In the genomic region with DNA sequence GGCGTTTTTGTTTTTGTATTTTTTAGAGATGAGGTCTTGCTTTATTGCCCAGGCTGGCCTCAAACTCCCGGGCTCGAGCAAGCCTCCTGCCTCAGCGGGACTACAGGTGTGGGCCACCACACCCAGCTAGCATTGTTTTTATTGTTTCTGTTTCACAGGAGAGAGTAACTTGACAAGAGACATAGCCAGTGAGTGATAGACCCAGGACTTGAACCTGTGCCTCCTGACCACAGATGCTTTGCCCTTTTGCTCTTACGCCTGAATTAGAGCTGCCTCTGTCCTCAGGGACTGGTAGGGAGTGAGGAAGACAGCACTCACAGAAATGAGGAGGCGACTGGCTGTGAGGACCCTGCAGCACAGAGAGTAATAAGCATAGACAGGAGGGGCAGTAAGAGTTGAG, we compare ENCODE assay signal across 10 cellular contexts. TPM values are rescaled to one million over a fixed set of nuclear protein-coding genes. Genes with fewer than 3 reads are reported as not detected.
DNase-seq lines count a peak whose midpoint lies in the region; TF ChIP-seq lines count a peak whose summit lies in the region.
"Had no signal": no experiment of that assay in that cellular context is flagged by ENCODE, and none has a peak within 500 bp of the region (broad histone marks: within the 10 kb centered on the region; RNA-seq: fewer than 3 reads in every experiment).

No MANE protein-coding gene starts in this region.

- intact Hi-C loops in breast epithelium (cut with DNase I; ENCODE audit: low total_unique reads) = no loop called here
- intact Hi-C loops in head of caudate nucleus (cut with DNase I) = no loop called here

- H3K18ac ChIP-seq in trophoblast cell (ENCODE audit: low read length) = peak overlapping the region; percentile 60

- peak overlapping the region; percentile 84 for H3K27ac ChIP-seq in CD8-positive, alpha-beta memory T cell (ENCODE audit: low read depth, low read length)
- H3K27ac ChIP-seq in OCI-LY1 (ENCODE audit: low read depth, low read length, poor library complexity, severe bottlenecking) (peak overlapping the region; percentile 95), breast epithelium (peak overlapping the region; percentile 70 to 76), trophoblast cell (ENCODE audit: low read depth, low read length) (no peak overlapping the region)

- no peak for DNase-seq in CD8-positive, alpha-beta memory T cell
- DNase-seq in breast epithelium (ENCODE audit: low spot score in 2 of 2) (no peak), trophoblast cell (no peak), midbrain (lab: John Stamatoyannopoulos, UW) (no peak), NCI-H2196 treated with DMSO at 0.1 percent for 48 hours (lab: John Stamatoyannopoulos, UW; ENCODE audit: unreplicated experiment) (no peak), head of caudate nucleus (no peak)
- DNase-seq in activated CD4-positive, CD25-positive, alpha-beta regulatory T cell (lab: John Stamatoyannopoulos, UW) = no peak
- DNase-seq: NCI-H510A treated with DMSO at 0.1 percent for 48 hours had no signal

- H3K4me2 ChIP-seq in OCI-LY1 (ENCODE audit: low read length) (peak overlapping the region; percentile 77), trophoblast cell (ENCODE audit: low read length) (no peak overlapping the region)

- H3K27me3 Mint-ChIP-seq in CD8-positive, alpha-beta memory T cell = peaks cover 0 to 1% of the 10 kb centered on the region in 2 donors

- POLR2A ChIA-PET in CD8-positive, alpha-beta memory T cell (lab: Charles Lee) = interaction anchor here (0.5 to 12.8 kb wide), 4 partner anchors 12 to 173 kb away, joined by 3 to 274 read pairs (median 56); no protein-coding TSS in a partner anchor

- peak overlapping the region; percentile 69 for H3K9ac ChIP-seq in OCI-LY1 (ENCODE audit: low read length)
- no peak overlapping the region for H3K9ac ChIP-seq in trophoblast cell (ENCODE audit: low read length)

- peaks cover 75 to 83% (median 80%) of the 10 kb centered on the region in 3 donors for H3K4me1 Mint-ChIP-seq in CD8-positive, alpha-beta memory T cell

- H3K9me3 ChIP-seq in CD8-positive, alpha-beta memory T cell (ENCODE audit: low read length) = no peaks in the 10 kb centered on the region
- H3K9me3 ChIP-seq in OCI-LY1 (ENCODE audit: low read length) (no peaks in the 10 kb centered on the region), breast epithelium (no peaks in the 10 kb centered on the region), trophoblast cell (ENCODE audit: insufficient read depth, low read depth, low read length) (peaks cover 2% of the 10 kb centered on the region)
- H3K9me3 ChIP-seq: gastroesophageal sphincter had no signal

- no peak overlapping the region for H3K14ac ChIP-seq in trophoblast cell (ENCODE audit: low read length)

- H3K27ac Mint-ChIP-seq in CD8-positive, alpha-beta memory T cell = peak overlapping the region; percentile 90 to 100 (median 99)

- H3K79me2 ChIP-seq in OCI-LY1 (ENCODE audit: insufficient read depth, low read length) (no peaks in the 10 kb centered on the region), trophoblast cell (ENCODE audit: control insufficient read depth, insufficient read depth, low read length, poor library complexity) (no peaks in the 10 kb centered on the region)

- WGBS in trophoblast cell (ENCODE audit: extremely low coverage, insufficient coverage, insufficient read length) = no CpG with 5 or more reads among the region's 6 CpGs

- H4K8ac ChIP-seq in trophoblast cell (ENCODE audit: low read depth, low read length) = peak overlapping the region; percentile 47

- no peaks in the 10 kb centered on the region for H3K27me3 ChIP-seq in CD8-positive, alpha-beta memory T cell (ENCODE audit: insufficient read depth, low read length, poor library complexity, severe bottlenecking)
- H3K27me3 ChIP-seq in OCI-LY1 (ENCODE audit: insufficient read depth, low read length) (no peaks in the 10 kb centered on the region), breast epithelium (no peaks in the 10 kb centered on the region), trophoblast cell (ENCODE audit: insufficient read depth, low read length) (no peaks in the 10 kb centered on the region)
- H3K27me3 ChIP-seq: gastroesophageal sphincter had no signal

- H4K12ac ChIP-seq in trophoblast cell (ENCODE audit: low read depth, low read length) = no peak overlapping the region

- CTCF ChIA-PET in CD8-positive, alpha-beta memory T cell (lab: Charles Lee) = interaction anchor here (1.3 to 58.3 kb wide), 4 partner anchors 5 to 125 kb away, joined by 3 to 1568 read pairs (median 814); a partner anchor contains a TSS

- H3K4ac ChIP-seq in trophoblast cell (ENCODE audit: low read depth, low read length) = no peak overlapping the region

- peaks cover 70% of the 10 kb centered on the region for H3K4me1 ChIP-seq in CD8-positive, alpha-beta memory T cell (ENCODE audit: insufficient read depth, low read length)
- peaks cover 84% of the 10 kb centered on the region for H3K4me1 ChIP-seq in OCI-LY1 (ENCODE audit: insufficient read depth, low read length, severe bottlenecking)
- no peaks in the 10 kb centered on the region for H3K4me1 ChIP-seq in breast epithelium
- peaks cover 13 to 20% of the 10 kb centered on the region in 2 experiments for H3K4me1 ChIP-seq in trophoblast cell (ENCODE audit: control insufficient read depth in 1 of 2, insufficient read depth in 2 of 2, low read length in 2 of 2)
- H3K4me1 ChIP-seq: gastroesophageal sphincter had no signal

- no peaks in the 10 kb centered on the region for H3K36me3 ChIP-seq in CD8-positive, alpha-beta memory T cell (ENCODE audit: insufficient read depth, low read length)
- no peaks in the 10 kb centered on the region for H3K36me3 ChIP-seq in OCI-LY1 (ENCODE audit: insufficient read depth, low read length)
- no peaks in the 10 kb centered on the region for H3K36me3 ChIP-seq in breast epithelium
- H3K36me3 ChIP-seq in trophoblast cell (ENCODE audit: control insufficient read depth in 1 of 2, insufficient read depth in 2 of 2, low read length in 2 of 2) = no peaks in the 10 kb centered on the region
- H3K36me3 ChIP-seq: gastroesophageal sphincter had no signal

- H3K79me1 ChIP-seq in trophoblast cell (ENCODE audit: low read length) = peaks cover 2% of the 10 kb centered on the region

- H2AK5ac ChIP-seq in trophoblast cell (ENCODE audit: low read length) = peak overlapping the region; percentile 44

- no peaks in the 10 kb centered on the region for H3K9me2 ChIP-seq in OCI-LY1 (ENCODE audit: low read depth, low read length)

- no peak for TF ChIP-seq POLR2A in breast epithelium (IDR thresholded peaks at IDR 0.05)

- peak overlapping the region; percentile 84 to 100 (median 99) for H3K4me3 Mint-ChIP-seq in CD8-positive, alpha-beta memory T cell

- no peak overlapping the region for H2BK5ac ChIP-seq in trophoblast cell (ENCODE audit: low read depth, low read length, poor library complexity)

- peak overlapping the region; percentile 87 for H3K4me3 ChIP-seq in CD8-positive, alpha-beta memory T cell (ENCODE audit: low read length)
- H3K4me3 ChIP-seq in OCI-LY1 (ENCODE audit: low read depth, low read length, poor library complexity, severe bottlenecking) (peak overlapping the region; percentile 55), breast epithelium (no peak overlapping the region), trophoblast cell (ENCODE audit: low read depth, low read length) (no peak overlapping the region)
- H3K4me3 ChIP-seq: gastroesophageal sphincter had no signal

- H2AFZ ChIP-seq in OCI-LY1 (ENCODE audit: low read length) (no peak overlapping the region), trophoblast cell (ENCODE audit: insufficient read depth, low read length, poor library complexity) (peak overlapping the region; percentile 43)

- no peaks in the 10 kb centered on the region for H4K20me1 ChIP-seq in OCI-LY1 (ENCODE audit: insufficient read depth, low read length)

- H3K36me3 Mint-ChIP-seq in CD8-positive, alpha-beta memory T cell = peaks cover 8 to 63% (median 20%) of the 10 kb centered on the region in 3 donors

- H2BK120ac ChIP-seq in trophoblast cell (ENCODE audit: insufficient read depth, low read length, poor library complexity) = peak overlapping the region; percentile 18

- no peak overlapping the region for H4K91ac ChIP-seq in trophoblast cell (ENCODE audit: low read depth, low read length)

- no peaks in the 10 kb centered on the region for H3F3A ChIP-seq in OCI-LY1 (ENCODE audit: insufficient read depth, low read length)

- no peak overlapping the region for H3K23ac ChIP-seq in trophoblast cell (ENCODE audit: low read length)

- no peak for TF ChIP-seq CTCF in OCI-LY1 (IDR thresholded peaks at IDR 0.05; ENCODE audit: low read length)
- no peak for TF ChIP-seq CTCF in breast epithelium (IDR thresholded peaks at IDR 0.05)

- H3K9me3 Mint-ChIP-seq in CD8-positive, alpha-beta memory T cell = no peaks in the 10 kb centered on the region

- no peak overlapping the region for H2BK12ac ChIP-seq in trophoblast cell (ENCODE audit: low read length)

RNA-seq across cellular contexts. Expression of a gene that starts 2.3 kb away (rescaled TPM):
- 100 to 1,000 TPM; 218 to 228 TPM for total RNA-seq in CD8-positive, alpha-beta memory T cell
- polyA plus RNA-seq in CD8-positive, alpha-beta memory T cell = 129 TPM
- 100 to 1,000 TPM in 2 of 3 donors, 10 to 100 TPM in 1; 50.7 to 116 (median 107) TPM for total RNA-seq in breast epithelium
- 31.4 and 32.7 TPM in 2 replicates for polyA plus RNA-seq in trophoblast cell (2013)

Comparison
In these comparisons a context has a peak if more than half of its experiments do, and no peak if none do; other contexts are left out.
1. H3K4me3 ChIP-seq: peak in CD8-positive, alpha-beta memory T cell (single experiment) and OCI-LY1 (single experiment); none in breast epithelium (0 of 3) and trophoblast cell (single experiment).